1 cellular context compared by ENCODE assay signal in genomic region chr17:48626470-48627241, GRCh38.
TF ChIP-seq lines count a peak whose summit lies in the region.

No MANE protein-coding gene starts in this region.

TF ChIP-seq in GM12878, 131 proteins besides CTCF, POLR2A, EP300 and RAD21:
- TF ChIP-seq SUZ12 (IDR thresholded peaks at IDR 0.05; ENCODE audit: unreplicated experiment), result peak; percentile 88
- no peak for TF ChIP-seq ZNF274 (IDR thresholded peaks at IDR 0.05; ENCODE audit: insufficient read depth, insufficient read length)
- TF ChIP-seq EGR1 (IDR thresholded peaks at IDR 0.05; ENCODE audit: borderline replicate concordance in 1 of 2, low read depth in 2 of 2, low read length in 2 of 2), result peak in 1 of 2 experiments; percentile 53; a peak in 1 of 3 replicates
